Comparison of ENCODE assay signal across 12 cellular contexts in genomic region chr11:5712507-5712906, GRCh38. TPM values are rescaled to one million over a fixed set of nuclear protein-coding genes. Genes with fewer than 3 reads are reported as not detected.
DNase-seq lines count a peak whose midpoint lies in the region; ATAC-seq and TF ChIP-seq lines count a peak whose summit lies in the region.
"Had no signal": no experiment of that assay in that cellular context is flagged by ENCODE, and none has a peak within 500 bp of the region (broad histone marks: within the 10 kb centered on the region; RNA-seq: fewer than 3 reads in every experiment).

No MANE protein-coding gene starts in this region.

- H3K4me1 Mint-ChIP-seq in activated CD8-positive, alpha-beta memory T cell treated with anti-CD3 and anti-CD28 coated beads, Interleukin-2, amount 10 ng/mL, durations not matched to agents 7 days and 5 days, result peaks cover 9% of the 10 kb centered on the region
- H3K4me1 Mint-ChIP-seq in stimulated activated naive CD8-positive, alpha-beta T cell treated with anti-CD3 and anti-CD28 coated beads, Interleukin-15, amount 100 ng/mL, for 72 hours, result peaks cover 11% of the 10 kb centered on the region

- H3K4me3 Mint-ChIP-seq in activated CD8-positive, alpha-beta memory T cell treated with anti-CD3 and anti-CD28 coated beads, Interleukin-2, amount 10 ng/mL, durations not matched to agents 7 days and 5 days, result no peak overlapping the region
- no peak overlapping the region for H3K4me3 Mint-ChIP-seq in stimulated activated naive CD8-positive, alpha-beta T cell treated with anti-CD3 and anti-CD28 coated beads, Interleukin-15, amount 100 ng/mL, for 72 hours

- H3K4me3 ChIP-seq in NB4 (ENCODE audit: low read depth, low read length) (no peak overlapping the region), epithelial cell of esophagus (ENCODE audit: low read length) (no peak overlapping the region)
- H3K4me3 ChIP-seq: SJSA1, uterus had no signal

- TF ChIP-seq POLR2A in NB4 (IDR thresholded peaks at IDR 0.05; ENCODE audit: extremely low read depth, insufficient read length), result no peak

- peaks cover 30% of the 10 kb centered on the region for H3K36me3 Mint-ChIP-seq in activated CD8-positive, alpha-beta memory T cell treated with anti-CD3 and anti-CD28 coated beads, Interleukin-2, amount 10 ng/mL, durations not matched to agents 7 days and 5 days

- CTCF ChIA-PET in activated CD8-positive, alpha-beta memory T cell treated with anti-CD3 and anti-CD28 coated beads, Interleukin-2, amount 10 ng/mL, durations not matched to agents 7 days and 5 days (lab: Charles Lee), result interaction anchor here (0.9 to 2.0 kb wide), 3 partner anchors 24 to 33 kb away, joined by 3 to 7 read pairs (median 3); partner anchors contain the start of genes OR56B1 and TRIM5

- H3K27ac Mint-ChIP-seq in activated CD8-positive, alpha-beta memory T cell treated with anti-CD3 and anti-CD28 coated beads, Interleukin-2, amount 10 ng/mL, durations not matched to agents 7 days and 5 days, result no peak overlapping the region
- peak overlapping the region; percentile 33 to 71 for H3K27ac Mint-ChIP-seq in stimulated activated naive CD8-positive, alpha-beta T cell treated with anti-CD3 and anti-CD28 coated beads, Interleukin-15, amount 100 ng/mL, for 72 hours

- no peaks in the 10 kb centered on the region for H3K9me3 Mint-ChIP-seq in activated CD8-positive, alpha-beta memory T cell treated with anti-CD3 and anti-CD28 coated beads, Interleukin-2, amount 10 ng/mL, durations not matched to agents 7 days and 5 days (ENCODE audit: low read depth)
- H3K9me3 Mint-ChIP-seq in stimulated activated naive CD8-positive, alpha-beta T cell treated with anti-CD3 and anti-CD28 coated beads, Interleukin-15, amount 100 ng/mL, for 72 hours, result no peaks in the 10 kb centered on the region

- no peaks in the 10 kb centered on the region for H3K27me3 Mint-ChIP-seq in activated CD8-positive, alpha-beta memory T cell treated with anti-CD3 and anti-CD28 coated beads, Interleukin-2, amount 10 ng/mL, durations not matched to agents 7 days and 5 days
- no peaks in the 10 kb centered on the region for H3K27me3 Mint-ChIP-seq in stimulated activated naive CD8-positive, alpha-beta T cell treated with anti-CD3 and anti-CD28 coated beads, Interleukin-15, amount 100 ng/mL, for 72 hours

- peak; percentile 39 for ATAC-seq in activated CD8-positive, alpha-beta memory T cell treated with anti-CD3 and anti-CD28 coated beads, Interleukin-2, amount 10 ng/mL, durations not matched to agents 7 days and 5 days
- ATAC-seq in stimulated activated naive CD8-positive, alpha-beta T cell treated with anti-CD3 and anti-CD28 coated beads, Interleukin-15, amount 100 ng/mL, for 72 hours, result peak; percentile 55

- TF ChIP-seq CTCF in NB4 (IDR thresholded peaks at IDR 0.05; ENCODE audit: low read depth, low read length), result no peak
- peak; percentile 58 for TF ChIP-seq CTCF in epithelial cell of esophagus (IDR thresholded peaks at IDR 0.05; ENCODE audit: insufficient read depth, low read depth, low read length, missing control alignments)

- DNase-seq in activated CD8-positive, alpha-beta memory T cell treated with anti-CD3 and anti-CD28 coated beads, Interleukin-2, amount 10 ng/mL, durations not matched to agents 7 days and 5 days, result no peak
- DNase-seq in activated CD8-positive, alpha-beta memory T cell treated with anti-CD3 and anti-CD28 coated beads, Interleukin-2, amount 50 U/mL, for 48 hours, result no peak
- DNase-seq in NB4 (ENCODE audit: low read depth) (peak; percentile 12), epithelial cell of esophagus (ENCODE audit: low read depth) (peak; percentile 33), cerebellar cortex (ENCODE audit: low spot score) (no peak), NCI-H2029 (lab: John Stamatoyannopoulos, UW) (no peak), NCI-H446 treated with DMSO at 0.1 percent for 48 hours (lab: John Stamatoyannopoulos, UW) (no peak)
- no peak for DNase-seq in stimulated activated naive CD8-positive, alpha-beta T cell treated with anti-CD3 and anti-CD28 coated beads, Interleukin-15, amount 100 ng/mL, for 72 hours
- DNase-seq: COR-L47, posterior cingulate gyrus, uterus had no signal

RNA-seq across cellular contexts. Expression of gene TRIM22, which starts 22.9 kb away (rescaled TPM):
- 100 to 1,000 TPM; 139 to 238 TPM for total RNA-seq in activated CD8-positive, alpha-beta memory T cell treated with anti-CD3 and anti-CD28 coated beads, Interleukin-2, amount 10 ng/mL, durations not matched to agents 7 days and 5 days

RNA-seq across cellular contexts. Expression of gene OR56B1, which starts 23.7 kb away (rescaled TPM):
- under 1 TPM; 0.28 to 0.41 TPM for total RNA-seq in activated CD8-positive, alpha-beta memory T cell treated with anti-CD3 and anti-CD28 coated beads, Interleukin-2, amount 10 ng/mL, durations not matched to agents 7 days and 5 days
- total RNA-seq: SJSA1 had no signal

RNA-seq across cellular contexts. Expression of gene TRIM5, which starts 27.6 kb away (rescaled TPM):
- 10 to 100 TPM; 25.0 to 35.4 TPM for total RNA-seq in activated CD8-positive, alpha-beta memory T cell treated with anti-CD3 and anti-CD28 coated beads, Interleukin-2, amount 10 ng/mL, durations not matched to agents 7 days and 5 days

RNA-seq across cellular contexts. Expression of gene OR52N4, which starts 41.5 kb away (rescaled TPM):
- under 1 TPM; 0.23 to 0.67 TPM for total RNA-seq in activated CD8-positive, alpha-beta memory T cell treated with anti-CD3 and anti-CD28 coated beads, Interleukin-2, amount 10 ng/mL, durations not matched to agents 7 days and 5 days
- total RNA-seq: SJSA1 had no signal

Comparison
In these comparisons a context has a peak if more than half of its experiments do, and no peak if none do; other contexts are left out.
1. DNase-seq: peak in NB4 (single experiment) and epithelial cell of esophagus (single experiment); none in activated CD8-positive, alpha-beta memory T cell treated with anti-CD3 and anti-CD28 coated beads, Interleukin-2, amount 10 ng/mL, durations not matched to agents 7 days and 5 days (single experiment), activated CD8-positive, alpha-beta memory T cell treated with anti-CD3 and anti-CD28 coated beads, Interleukin-2, amount 50 U/mL, for 48 hours (single experiment), stimulated activated naive CD8-positive, alpha-beta T cell treated with anti-CD3 and anti-CD28 coated beads, Interleukin-15, amount 100 ng/mL, for 72 hours (0 of 2), cerebellar cortex (single experiment), NCI-H2029 (single experiment) and NCI-H446 treated with DMSO at 0.1 percent for 48 hours (single experiment).